3 cellular contexts compared by ENCODE assay signal in the genomic region with DNA sequence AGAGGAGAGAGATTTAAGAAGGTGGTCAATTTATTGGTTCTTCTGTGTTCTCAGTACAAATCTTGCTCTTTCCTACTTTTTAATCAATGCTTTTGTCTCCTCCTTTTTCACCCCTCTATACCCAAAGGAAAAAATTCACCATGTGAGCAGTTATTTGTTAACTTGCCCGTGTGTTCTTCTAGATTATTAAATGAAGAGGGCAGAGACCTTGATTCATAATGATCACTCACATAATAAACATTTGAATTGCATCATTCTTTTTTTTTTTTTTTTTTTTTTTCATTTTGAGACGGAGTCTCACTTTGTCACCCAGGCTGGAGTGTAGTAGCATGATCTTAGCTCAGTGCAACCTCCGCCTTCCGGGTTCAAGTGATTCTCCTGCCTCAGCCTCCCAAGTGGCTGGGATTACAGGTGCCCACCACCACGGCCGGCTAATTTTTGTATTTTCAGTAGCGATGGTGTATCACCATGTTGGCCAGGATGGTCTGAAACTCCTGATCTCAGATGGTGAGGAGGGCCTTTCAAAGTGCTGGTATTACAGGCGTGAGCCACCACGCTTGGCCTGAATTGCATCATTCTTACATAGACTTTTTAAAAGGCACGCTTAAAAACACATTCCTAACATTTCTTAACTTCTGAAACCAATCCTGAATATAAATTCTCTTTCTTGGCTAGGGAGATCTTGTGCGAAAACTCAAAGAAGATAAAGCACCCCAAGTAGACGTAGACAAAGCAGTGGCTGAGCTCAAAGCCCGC.
TF ChIP-seq lines count a peak whose summit lies in the region.

No MANE protein-coding gene starts in this region.

TF ChIP-seq in SK-N-SH, 30 proteins besides CTCF, POLR2A, EP300 and RAD21:
- no peak for TF ChIP-seq MXI1 (IDR thresholded peaks at IDR 0.05; ENCODE audit: low read depth, low read length)
- TF ChIP-seq FOXJ3 (CRISPR knock-in tag; IDR thresholded peaks at IDR 0.05): no peak
- TF ChIP-seq, protein P1, sequence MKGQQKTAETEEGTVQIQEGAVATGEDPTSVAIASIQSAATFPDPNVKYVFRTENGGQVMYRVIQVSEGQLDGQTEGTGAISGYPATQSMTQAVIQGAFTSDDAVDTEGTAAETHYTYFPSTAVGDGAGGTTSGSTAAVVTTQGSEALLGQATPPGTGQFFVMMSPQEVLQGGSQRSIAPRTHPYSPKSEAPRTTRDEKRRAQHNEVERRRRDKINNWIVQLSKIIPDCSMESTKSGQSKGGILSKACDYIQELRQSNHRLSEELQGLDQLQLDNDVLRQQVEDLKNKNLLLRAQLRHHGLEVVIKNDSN (IDR thresholded peaks at IDR 0.05; ENCODE audit: borderline replicate concordance, low read depth): no peak
- TF ChIP-seq, protein P2, sequence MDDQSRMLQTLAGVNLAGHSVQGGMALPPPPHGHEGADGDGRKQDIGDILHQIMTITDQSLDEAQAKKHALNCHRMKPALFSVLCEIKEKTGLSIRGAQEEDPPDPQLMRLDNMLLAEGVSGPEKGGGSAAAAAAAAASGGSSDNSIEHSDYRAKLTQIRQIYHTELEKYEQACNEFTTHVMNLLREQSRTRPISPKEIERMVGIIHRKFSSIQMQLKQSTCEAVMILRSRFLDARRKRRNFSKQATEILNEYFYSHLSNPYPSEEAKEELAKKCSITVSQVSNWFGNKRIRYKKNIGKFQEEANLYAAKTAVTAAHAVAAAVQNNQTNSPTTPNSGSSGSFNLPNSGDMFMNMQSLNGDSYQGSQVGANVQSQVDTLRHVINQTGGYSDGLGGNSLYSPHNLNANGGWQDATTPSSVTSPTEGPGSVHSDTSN (IDR thresholded peaks at IDR 0.05): no peak
- no peak for TF ChIP-seq CHD2 (IDR thresholded peaks at IDR 0.05; ENCODE audit: low read length, partially characterized antibody)
- no peak for TF ChIP-seq RXRA (IDR thresholded peaks at IDR 0.05; ENCODE audit: borderline replicate concordance, low read depth)
- no peak for TF ChIP-seq SMC3 (IDR thresholded peaks at IDR 0.05; ENCODE audit: low read depth, low read length)
- no peak for TF ChIP-seq ELF1 (IDR thresholded peaks at IDR 0.05)
- TF ChIP-seq, protein P3, sequence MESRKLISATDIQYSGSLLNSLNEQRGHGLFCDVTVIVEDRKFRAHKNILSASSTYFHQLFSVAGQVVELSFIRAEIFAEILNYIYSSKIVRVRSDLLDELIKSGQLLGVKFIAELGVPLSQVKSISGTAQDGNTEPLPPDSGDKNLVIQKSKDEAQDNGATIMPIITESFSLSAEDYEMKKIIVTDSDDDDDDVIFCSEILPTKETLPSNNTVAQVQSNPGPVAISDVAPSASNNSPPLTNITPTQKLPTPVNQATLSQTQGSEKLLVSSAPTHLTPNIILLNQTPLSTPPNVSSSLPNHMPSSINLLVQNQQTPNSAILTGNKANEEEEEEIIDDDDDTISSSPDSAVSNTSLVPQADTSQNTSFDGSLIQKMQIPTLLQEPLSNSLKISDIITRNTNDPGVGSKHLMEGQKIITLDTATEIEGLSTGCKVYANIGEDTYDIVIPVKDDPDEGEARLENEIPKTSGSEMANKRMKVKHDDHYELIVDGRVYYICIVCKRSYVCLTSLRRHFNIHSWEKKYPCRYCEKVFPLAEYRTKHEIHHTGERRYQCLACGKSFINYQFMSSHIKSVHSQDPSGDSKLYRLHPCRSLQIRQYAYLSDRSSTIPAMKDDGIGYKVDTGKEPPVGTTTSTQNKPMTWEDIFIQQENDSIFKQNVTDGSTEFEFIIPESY (IDR thresholded peaks at IDR 0.05; ENCODE audit: borderline replicate concordance, low read depth): no peak

TF ChIP-seq in SK-N-SH treated with all-trans-retinoic acid at 6 μM for 48 hours, 23 proteins besides CTCF, POLR2A, EP300 and RAD21 (continues in another document):
- TF ChIP-seq, protein P4, sequence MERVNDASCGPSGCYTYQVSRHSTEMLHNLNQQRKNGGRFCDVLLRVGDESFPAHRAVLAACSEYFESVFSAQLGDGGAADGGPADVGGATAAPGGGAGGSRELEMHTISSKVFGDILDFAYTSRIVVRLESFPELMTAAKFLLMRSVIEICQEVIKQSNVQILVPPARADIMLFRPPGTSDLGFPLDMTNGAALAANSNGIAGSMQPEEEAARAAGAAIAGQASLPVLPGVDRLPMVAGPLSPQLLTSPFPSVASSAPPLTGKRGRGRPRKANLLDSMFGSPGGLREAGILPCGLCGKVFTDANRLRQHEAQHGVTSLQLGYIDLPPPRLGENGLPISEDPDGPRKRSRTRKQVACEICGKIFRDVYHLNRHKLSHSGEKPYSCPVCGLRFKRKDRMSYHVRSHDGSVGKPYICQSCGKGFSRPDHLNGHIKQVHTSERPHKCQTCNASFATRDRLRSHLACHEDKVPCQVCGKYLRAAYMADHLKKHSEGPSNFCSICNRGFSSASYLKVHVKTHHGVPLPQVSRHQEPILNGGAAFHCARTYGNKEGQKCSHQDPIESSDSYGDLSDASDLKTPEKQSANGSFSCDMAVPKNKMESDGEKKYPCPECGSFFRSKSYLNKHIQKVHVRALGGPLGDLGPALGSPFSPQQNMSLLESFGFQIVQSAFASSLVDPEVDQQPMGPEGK (CRISPR knock-in tag; IDR thresholded peaks at IDR 0.05; ENCODE audit: borderline replicate concordance): no peak
- TF ChIP-seq, protein P5, sequence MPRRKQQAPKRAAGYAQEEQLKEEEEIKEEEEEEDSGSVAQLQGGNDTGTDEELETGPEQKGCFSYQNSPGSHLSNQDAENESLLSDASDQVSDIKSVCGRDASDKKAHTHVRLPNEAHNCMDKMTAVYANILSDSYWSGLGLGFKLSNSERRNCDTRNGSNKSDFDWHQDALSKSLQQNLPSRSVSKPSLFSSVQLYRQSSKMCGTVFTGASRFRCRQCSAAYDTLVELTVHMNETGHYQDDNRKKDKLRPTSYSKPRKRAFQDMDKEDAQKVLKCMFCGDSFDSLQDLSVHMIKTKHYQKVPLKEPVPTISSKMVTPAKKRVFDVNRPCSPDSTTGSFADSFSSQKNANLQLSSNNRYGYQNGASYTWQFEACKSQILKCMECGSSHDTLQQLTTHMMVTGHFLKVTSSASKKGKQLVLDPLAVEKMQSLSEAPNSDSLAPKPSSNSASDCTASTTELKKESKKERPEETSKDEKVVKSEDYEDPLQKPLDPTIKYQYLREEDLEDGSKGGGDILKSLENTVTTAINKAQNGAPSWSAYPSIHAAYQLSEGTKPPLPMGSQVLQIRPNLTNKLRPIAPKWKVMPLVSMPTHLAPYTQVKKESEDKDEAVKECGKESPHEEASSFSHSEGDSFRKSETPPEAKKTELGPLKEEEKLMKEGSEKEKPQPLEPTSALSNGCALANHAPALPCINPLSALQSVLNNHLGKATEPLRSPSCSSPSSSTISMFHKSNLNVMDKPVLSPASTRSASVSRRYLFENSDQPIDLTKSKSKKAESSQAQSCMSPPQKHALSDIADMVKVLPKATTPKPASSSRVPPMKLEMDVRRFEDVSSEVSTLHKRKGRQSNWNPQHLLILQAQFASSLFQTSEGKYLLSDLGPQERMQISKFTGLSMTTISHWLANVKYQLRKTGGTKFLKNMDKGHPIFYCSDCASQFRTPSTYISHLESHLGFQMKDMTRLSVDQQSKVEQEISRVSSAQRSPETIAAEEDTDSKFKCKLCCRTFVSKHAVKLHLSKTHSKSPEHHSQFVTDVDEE (CRISPR knock-in tag; IDR thresholded peaks at IDR 0.05): no peak
- no peak for TF ChIP-seq ZFP30 (CRISPR knock-in tag; IDR thresholded peaks at IDR 0.05)
- no peak for TF ChIP-seq GLIS3 (CRISPR knock-in tag; IDR thresholded peaks at IDR 0.05)
- no peak for TF ChIP-seq OSR1 (CRISPR knock-in tag; IDR thresholded peaks at IDR 0.05)
- TF ChIP-seq ARNTL (CRISPR knock-in tag; IDR thresholded peaks at IDR 0.05; ENCODE audit: borderline replicate concordance, low read depth): no peak
- no peak for TF ChIP-seq BACH2 (CRISPR knock-in tag; IDR thresholded peaks at IDR 0.05; ENCODE audit: borderline replicate concordance)
- TF ChIP-seq, protein P6, sequence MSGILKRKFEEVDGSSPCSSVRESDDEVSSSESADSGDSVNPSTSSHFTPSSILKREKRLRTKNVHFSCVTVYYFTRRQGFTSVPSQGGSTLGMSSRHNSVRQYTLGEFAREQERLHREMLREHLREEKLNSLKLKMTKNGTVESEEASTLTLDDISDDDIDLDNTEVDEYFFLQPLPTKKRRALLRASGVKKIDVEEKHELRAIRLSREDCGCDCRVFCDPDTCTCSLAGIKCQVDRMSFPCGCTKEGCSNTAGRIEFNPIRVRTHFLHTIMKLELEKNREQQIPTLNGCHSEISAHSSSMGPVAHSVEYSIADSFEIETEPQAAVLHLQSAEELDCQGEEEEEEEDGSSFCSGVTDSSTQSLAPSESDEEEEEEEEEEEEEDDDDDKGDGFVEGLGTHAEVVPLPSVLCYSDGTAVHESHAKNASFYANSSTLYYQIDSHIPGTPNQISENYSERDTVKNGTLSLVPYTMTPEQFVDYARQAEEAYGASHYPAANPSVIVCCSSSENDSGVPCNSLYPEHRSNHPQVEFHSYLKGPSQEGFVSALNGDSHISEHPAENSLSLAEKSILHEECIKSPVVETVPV (CRISPR knock-in tag; IDR thresholded peaks at IDR 0.05): no peak
- TF ChIP-seq RARB (CRISPR knock-in tag; IDR thresholded peaks at IDR 0.05): no peak
- no peak for TF ChIP-seq ZNF565 (CRISPR knock-in tag; conservative IDR thresholded peaks at IDR 0.05; ENCODE audit: low read depth)
- no peak for TF ChIP-seq CSDC2 (CRISPR knock-in tag; IDR thresholded peaks at IDR 0.05)
- TF ChIP-seq ZC3H10 (CRISPR knock-in tag; IDR thresholded peaks at IDR 0.05): no peak
- no peak for TF ChIP-seq TOX (CRISPR knock-in tag; IDR thresholded peaks at IDR 0.05; ENCODE audit: borderline replicate concordance)
- TF ChIP-seq PPARA (CRISPR knock-in tag; IDR thresholded peaks at IDR 0.05; ENCODE audit: borderline replicate concordance): no peak

TF ChIP-seq in IMR-90, 13 proteins besides CTCF, POLR2A, EP300 and RAD21 (continued from another document):
- TF ChIP-seq BHLHE40 (IDR thresholded peaks at IDR 0.05; ENCODE audit: low read depth, low read length): no peak; the same call in 1 of the 2 replicates
